ENCODE assay signal across 27 cellular contexts in genomic region chr4:113750315-113750714, GRCh38.
"Had no signal": no experiment of that assay in that cellular context is flagged by ENCODE, and none has a peak within 500 bp of the region (broad histone marks: within the 10 kb centered on the region; RNA-seq: fewer than 3 reads in every experiment).

No MANE protein-coding gene starts in this region.

- H3K4me3 Mint-ChIP-seq: activated CD4-positive, alpha-beta T cell treated with anti-CD3 and anti-CD28 coated beads, Interleukin-2, amount 10 ng/mL, durations not matched to agents 7 days and 5 days; activated CD8-positive, alpha-beta T cell treated with anti-CD3 and anti-CD28 coated beads, Interleukin-2, amount 10 ng/mL, durations not matched to agents 7 days and 5 days; activated T-helper 1 cell treated with anti-CD3 and anti-CD28 coated beads, Interleukin-12 subunit alpha, Interleukin-12 subunit beta, Interleukin-2, Interleukin-4 antibody, amounts not matched to agents 30 ng/mL and 10 ng/mL and 1 ng/mL, durations not matched to agents 14 hours and 24 hours and 36 hours; endodermal cell; mesothelial cell of epicardium; naive thymus-derived CD8-positive, alpha-beta T cell; T-helper 17 cell had no signal

- H3K27me3 ChIP-seq: gastroesophageal sphincter, heart right ventricle, right lobe of liver, stomach, suprapubic skin, transverse colon, vagina had no signal

- H3K9me3 ChIP-seq: gastroesophageal sphincter, heart right ventricle, psoas muscle, right lobe of liver, stomach, suprapubic skin, transverse colon, vagina had no signal

- ATAC-seq: activated CD8-positive, alpha-beta T cell treated with anti-CD3 and anti-CD28 coated beads, Interleukin-2, amount 10 ng/mL, durations not matched to agents 7 days and 5 days; activated naive CD4-positive, alpha-beta T cell treated with anti-CD3 and anti-CD28 coated beads, Interleukin-2, amount 50 U/mL, for 72 hours; gastroesophageal sphincter; naive thymus-derived CD8-positive, alpha-beta T cell; psoas muscle; right lobe of liver; T-helper 17 cell had no signal

- DNase-seq: activated CD4-positive, alpha-beta T cell treated with anti-CD3 and anti-CD28 coated beads, Interleukin-2, amount 10 ng/mL, durations not matched to agents 7 days and 5 days; activated CD4-positive, CD25-positive, alpha-beta regulatory T cell treated with anti-CD3 and anti-CD28 coated beads, Interleukin-2, amount 50 U/mL, for 72 hours; activated CD8-positive, alpha-beta T cell treated with anti-CD3 and anti-CD28 coated beads, Interleukin-2, amount 10 ng/mL, durations not matched to agents 7 days and 5 days; activated gamma-delta T cell; cerebellar nuclear complex; cortex of kidney; endodermal cell; heart right ventricle; islet precursor cell; naive thymus-derived CD8-positive, alpha-beta T cell; psoas muscle; right lobe of liver; stimulated activated CD4-positive, alpha-beta T cell treated with anti-CD3 and anti-CD28 coated beads, Interleukin-1b, Interleukin-23, amount 100 ng/mL, for 48 hours; stomach; SW 1271; T-helper 17 cell; transverse colon had no signal

- H3K4me3 ChIP-seq: gastroesophageal sphincter, heart right ventricle, lung, psoas muscle, right lobe of liver, skin epidermis, stomach, suprapubic skin, transverse colon, vagina had no signal

- H3K27ac Mint-ChIP-seq: activated CD4-positive, alpha-beta T cell treated with anti-CD3 and anti-CD28 coated beads, Interleukin-2, amount 10 ng/mL, durations not matched to agents 7 days and 5 days; activated CD8-positive, alpha-beta T cell treated with anti-CD3 and anti-CD28 coated beads, Interleukin-2, amount 10 ng/mL, durations not matched to agents 7 days and 5 days; activated T-helper 1 cell treated with anti-CD3 and anti-CD28 coated beads, Interleukin-12 subunit alpha, Interleukin-12 subunit beta, Interleukin-2, Interleukin-4 antibody, amounts not matched to agents 30 ng/mL and 10 ng/mL and 1 ng/mL, durations not matched to agents 14 hours and 24 hours and 36 hours; endodermal cell; mesothelial cell of epicardium; T-helper 17 cell had no signal

- H3K27ac ChIP-seq: epithelial cell of prostate, gastroesophageal sphincter, heart right ventricle, psoas muscle, right lobe of liver, skin epidermis, stomach, suprapubic skin, transverse colon, vagina, VCaP had no signal

- H3K36me3 ChIP-seq: gastroesophageal sphincter, suprapubic skin, transverse colon, vagina had no signal

- H3K4me1 ChIP-seq: right lobe of liver had no signal

- H3K9me3 Mint-ChIP-seq: activated T-helper 1 cell treated with anti-CD3 and anti-CD28 coated beads, Interleukin-12 subunit alpha, Interleukin-12 subunit beta, Interleukin-2, Interleukin-4 antibody, amounts not matched to agents 30 ng/mL and 10 ng/mL and 1 ng/mL, durations not matched to agents 14 hours and 24 hours and 36 hours; naive thymus-derived CD8-positive, alpha-beta T cell had no signal
